In the genomic region with DNA sequence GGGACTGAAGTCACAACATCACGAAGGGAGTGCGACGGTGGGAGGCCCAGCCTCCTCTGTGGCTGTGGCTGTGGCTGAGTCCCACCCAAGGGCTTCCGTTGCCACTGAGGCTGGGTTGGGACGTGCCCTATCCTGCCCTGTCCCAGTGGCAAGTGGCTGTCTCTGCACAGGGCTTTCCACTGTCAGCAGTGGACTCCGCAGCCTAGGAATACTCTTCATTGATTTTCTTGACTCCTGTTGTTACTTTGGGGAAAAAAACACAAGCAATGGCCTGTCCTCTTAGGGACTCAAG, we compare ENCODE assay signal across 1 cellular context.
TF ChIP-seq lines count a peak whose summit lies in the region.

No MANE protein-coding gene starts in this region.

TF ChIP-seq in GM23338, 12 proteins besides CTCF, POLR2A, EP300 and RAD21 (continued from another document):
- TF ChIP-seq REST (IDR thresholded peaks at IDR 0.05; ENCODE audit: unreplicated experiment) (no peak), CREB1 (CRISPR knock-in tag; IDR thresholded peaks at IDR 0.05; ENCODE audit: low read depth) (no peak), NANOG (IDR thresholded peaks at IDR 0.05; ENCODE audit: borderline replicate concordance) (no peak), JUNB (IDR thresholded peaks at IDR 0.05; ENCODE audit: unreplicated experiment) (no peak), ZNF462 (CRISPR knock-in tag; IDR thresholded peaks at IDR 0.05) (no peak), EZH2phosphoT487 (IDR thresholded peaks at IDR 0.05; ENCODE audit: unreplicated experiment) (no peak), EZH2 (IDR thresholded peaks at IDR 0.05; ENCODE audit: low read depth, unreplicated experiment) (no peak), ZNF114 (CRISPR knock-in tag; IDR thresholded peaks at IDR 0.05) (no peak)
- TF ChIP-seq, protein P1, sequence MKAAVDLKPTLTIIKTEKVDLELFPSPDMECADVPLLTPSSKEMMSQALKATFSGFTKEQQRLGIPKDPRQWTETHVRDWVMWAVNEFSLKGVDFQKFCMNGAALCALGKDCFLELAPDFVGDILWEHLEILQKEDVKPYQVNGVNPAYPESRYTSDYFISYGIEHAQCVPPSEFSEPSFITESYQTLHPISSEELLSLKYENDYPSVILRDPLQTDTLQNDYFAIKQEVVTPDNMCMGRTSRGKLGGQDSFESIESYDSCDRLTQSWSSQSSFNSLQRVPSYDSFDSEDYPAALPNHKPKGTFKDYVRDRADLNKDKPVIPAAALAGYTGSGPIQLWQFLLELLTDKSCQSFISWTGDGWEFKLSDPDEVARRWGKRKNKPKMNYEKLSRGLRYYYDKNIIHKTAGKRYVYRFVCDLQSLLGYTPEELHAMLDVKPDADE (IDR thresholded peaks at IDR 0.05), result no peak
TF ChIP-seq in GM23338: peak in this region for 0.
